15 cellular contexts compared by ENCODE assay signal in the genomic region with DNA sequence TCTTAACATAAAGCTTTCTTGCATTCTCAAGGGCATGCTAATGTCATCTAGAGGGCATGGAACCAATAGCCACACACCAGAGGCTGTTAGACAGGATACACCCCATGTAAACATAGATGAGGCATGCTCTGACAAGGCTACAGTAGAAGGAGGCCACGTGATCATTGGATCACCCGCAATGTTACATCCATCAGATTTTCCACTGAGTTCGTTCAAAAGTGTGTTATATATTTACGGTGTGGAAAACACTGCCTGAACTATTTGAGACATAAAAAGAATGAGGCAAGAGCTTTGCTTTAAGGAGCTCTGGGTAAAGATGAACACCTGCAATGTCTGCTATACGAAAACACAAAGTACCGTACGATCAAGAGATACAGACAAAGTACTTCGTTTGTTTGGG.
A peak's percentile ranks its signal among the peaks of the same experiment; 100 is the strongest.
DNase-seq lines count a peak whose midpoint lies in the region; ATAC-seq and TF ChIP-seq lines count a peak whose summit lies in the region.
"Had no signal": no experiment of that assay in that cellular context is flagged by ENCODE, and none has a peak within 500 bp of the region (broad histone marks: within the 10 kb centered on the region; RNA-seq: fewer than 3 reads in every experiment).

No MANE protein-coding gene starts in this region.

- H3K4me1 ChIP-seq in HCT116 (ENCODE audit: control insufficient read depth in 1 of 2, insufficient read depth in 2 of 2, low read length in 2 of 2): peaks cover 0 to 9% of the 10 kb centered on the region in 2 experiments; a peak in 1 of 4 replicates
- no peaks in the 10 kb centered on the region for H3K4me1 ChIP-seq in foreskin keratinocyte
- H3K4me1 ChIP-seq: BLaER1 treated with 17β-estradiol and CSF1 and Interleukin-3, amounts not matched to agents 10 nM and 100 nM; Peyer's patch; right lobe of liver had no signal

- H3K79me2 ChIP-seq in HCT116 (ENCODE audit: insufficient read depth, low read length): no peaks in the 10 kb centered on the region

- H3K4me3 ChIP-seq in HCT116 (replicated peaks in 1 of 2; ENCODE audit: low read depth in 1 of 2, low read length in 2 of 2) (no peak overlapping the region), WI38 (ENCODE audit: low read depth, low read length) (peak overlapping the region; percentile 2; the same call in 1 of the 2 replicates)
- H3K4me3 ChIP-seq: BLaER1 treated with 17β-estradiol and CSF1 and Interleukin-3, amounts not matched to agents 10 nM and 100 nM; esophagus squamous epithelium; Peyer's patch; right lobe of liver; stomach had no signal

- CTCF ChIA-PET in HCT116 (lab: Charles Lee): no interaction called here

- H3K9me2 ChIP-seq in HCT116 (ENCODE audit: insufficient read depth): no peaks in the 10 kb centered on the region

- no TSS peak for BruUV-seq in HCT116 (replicated peaks; lab: Mats Ljungman, UMichigan)

- no peak for ATAC-seq in HCT116
- ATAC-seq in foreskin keratinocyte: peak; percentile 55
- ATAC-seq in sciatic nerve: peak; percentile 54

- no peaks in the 10 kb centered on the region for H3K9me3 ChIP-seq in HCT116 (ENCODE audit: control insufficient read depth in 1 of 2, insufficient read depth in 1 of 2, low read depth in 1 of 2, low read length in 2 of 2)
- H3K9me3 ChIP-seq: BLaER1 treated with 17β-estradiol and CSF1 and Interleukin-3, amounts not matched to agents 10 nM and 100 nM; esophagus squamous epithelium; Peyer's patch; right lobe of liver; stomach had no signal

- TF ChIP-seq RAD21 in HCT116 (IDR thresholded peaks at IDR 0.05; ENCODE audit: low read depth): no peak

- DNase-seq in HCT116 (ENCODE audit: low read depth, low spot score) (no peak), foreskin keratinocyte (peak; percentile 12 to 39), sciatic nerve (ENCODE audit: low spot score) (no peak), HK-2 (ENCODE audit: unreplicated experiment) (no peak), NCI-H446 (lab: John Stamatoyannopoulos, UW) (no peak), DMS153 treated with DMSO at 0.1 percent for 48 hours (lab: John Stamatoyannopoulos, UW; ENCODE audit: unreplicated experiment) (no peak), Kasumi-1 (lab: John Stamatoyannopoulos, UW) (no peak)
- DNase-seq: activated CD8-positive, alpha-beta memory T cell treated with anti-CD3 and anti-CD28 coated beads for 24 hours; esophagus squamous epithelium; GDM1 had no signal

- no peaks in the 10 kb centered on the region for H3K36me3 ChIP-seq in HCT116 (ENCODE audit: control insufficient read depth in 1 of 2, insufficient read depth in 2 of 2, low read length in 2 of 2)
- H3K36me3 ChIP-seq: BLaER1 treated with 17β-estradiol and CSF1 and Interleukin-3, amounts not matched to agents 10 nM and 100 nM; esophagus squamous epithelium; Peyer's patch; right lobe of liver; stomach had no signal

- H2AFZ ChIP-seq in HCT116 (ENCODE audit: low read depth, low read length, poor library complexity, severe bottlenecking): no peak overlapping the region

- no peak for TF ChIP-seq POLR2A in HCT116 (IDR thresholded peaks at IDR 0.05; ENCODE audit: borderline replicate concordance, extremely low read depth, insufficient read depth, insufficient read length)

- peak overlapping the region; percentile 61; the same call in 1 of the 2 replicates for H3K4me2 ChIP-seq in HCT116 (ENCODE audit: low read length)
- H3K4me2 ChIP-seq: BLaER1 treated with 17β-estradiol and CSF1 and Interleukin-3, amounts not matched to agents 10 nM and 100 nM had no signal

- POLR2A ChIA-PET in HCT116 (lab: Charles Lee): no interaction called here

- TF ChIP-seq CTCF in HCT116 (IDR thresholded peaks at IDR 0.05 in 2 of 3, conservative IDR thresholded peaks at IDR 0.05 in 1 of 3; ENCODE audit: borderline replicate concordance in 1 of 3, insufficient read depth in 1 of 3, low read depth in 2 of 3, low read length in 2 of 3) (no peak), WI38 (IDR thresholded peaks at IDR 0.05; ENCODE audit: low read depth, low read length) (no peak), foreskin keratinocyte (conservative IDR thresholded peaks at IDR 0.05) (no peak)

- no peak overlapping the region for H3K27ac ChIP-seq in HCT116 (ENCODE audit: low read depth, low read length)
- no peak overlapping the region for H3K27ac ChIP-seq in foreskin keratinocyte
- H3K27ac ChIP-seq: BLaER1 treated with 17β-estradiol and CSF1 and Interleukin-3, amounts not matched to agents 10 nM and 100 nM; esophagus squamous epithelium; Peyer's patch; right lobe of liver; stomach had no signal

- RAD21 ChIA-PET in HCT116 (lab: Charles Lee; ENCODE audit: low non-redundant PET in 1 of 2, low total read pairs in 2 of 2, uncharacterized antibody in 2 of 2, unreplicated experiment in 2 of 2): no interaction called here

- no peak overlapping the region for H3K9ac ChIP-seq in HCT116 (ENCODE audit: low read length)
- H3K9ac ChIP-seq: BLaER1 treated with 17β-estradiol and CSF1 and Interleukin-3, amounts not matched to agents 10 nM and 100 nM had no signal

- H4K20me1 ChIP-seq in HCT116 (ENCODE audit: insufficient read depth): no peaks in the 10 kb centered on the region
- H4K20me1 ChIP-seq: BLaER1 treated with 17β-estradiol and CSF1 and Interleukin-3, amounts not matched to agents 10 nM and 100 nM had no signal

- H3K27me3 ChIP-seq in HCT116 (ENCODE audit: insufficient read depth, low read length) (no peaks in the 10 kb centered on the region), foreskin keratinocyte (no peaks in the 10 kb centered on the region)
- H3K27me3 ChIP-seq: BLaER1 treated with 17β-estradiol and CSF1 and Interleukin-3, amounts not matched to agents 10 nM and 100 nM; esophagus squamous epithelium; Peyer's patch; right lobe of liver; stomach had no signal

- intact Hi-C loops in HCT116 (cut with micrococcal nuclease): loop anchor here (5.0 to 10.0 kb wide), 2 partner anchors 681 to 889 kb away; no protein-coding TSS in a partner anchor
- intact Hi-C loops in sciatic nerve (cut with DNase I): no loop called here

TF ChIP-seq in HCT116, 20 proteins besides CTCF, POLR2A, EP300 and RAD21:
- TF ChIP-seq, protein P1, sequence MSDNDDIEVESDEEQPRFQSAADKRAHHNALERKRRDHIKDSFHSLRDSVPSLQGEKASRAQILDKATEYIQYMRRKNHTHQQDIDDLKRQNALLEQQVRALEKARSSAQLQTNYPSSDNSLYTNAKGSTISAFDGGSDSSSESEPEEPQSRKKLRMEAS (IDR thresholded peaks at IDR 0.05): no peak

Comparison
In these comparisons a context has a peak if more than half of its experiments do, and no peak if none do; other contexts are left out.
1. DNase-seq: peak in foreskin keratinocyte (2 of 2); none in HCT116 (single experiment), sciatic nerve (single experiment), HK-2 (single experiment), NCI-H446 (0 of 2), DMS153 treated with DMSO at 0.1 percent for 48 hours (single experiment) and Kasumi-1 (0 of 2).